In genomic region chr16:75464130-75464918, GRCh38 we compare ENCODE assay signal across 1 cellular context.
A peak's percentile ranks its signal among the peaks of the same experiment; 100 is the strongest.
TF ChIP-seq lines count a peak whose summit lies in the region.

Gene TMEM170A (minus strand): TSS chr16:75464689. CDS start chr16:75464600, 89 bp downstream.

TF ChIP-seq in K562, 482 proteins besides CTCF, POLR2A, EP300 and RAD21 (continued from another document and continues in another):
- TF ChIP-seq ZNF436 (CRISPR knock-in tag; IDR thresholded peaks at IDR 0.05) (no peak), CHD4 (IDR thresholded peaks at IDR 0.05; ENCODE audit: insufficient read depth, insufficient replicate concordance, low read depth, low read length, poor library complexity, severe bottlenecking) (no peak), ZNF354B (CRISPR knock-in tag; IDR thresholded peaks at IDR 0.05) (no peak), HDAC6 (IDR thresholded peaks at IDR 0.05; ENCODE audit: low read depth, low read length) (no peak), BRD9 (IDR thresholded peaks at IDR 0.05; ENCODE audit: low read depth, partially characterized antibody) (no peak), E2F3 (CRISPR knock-in tag; IDR thresholded peaks at IDR 0.05) (0 out of 2 replicates have a peak, but pooled peaks have one; percentile 10), HDGF (IDR thresholded peaks at IDR 0.05) (no peak), ZNF165 (CRISPR knock-in tag; IDR thresholded peaks at IDR 0.05; ENCODE audit: borderline replicate concordance) (no peak), RFX5 (IDR thresholded peaks at IDR 0.05; ENCODE audit: low read depth, low read length) (no peak), BRF2 (IDR thresholded peaks at IDR 0.05; ENCODE audit: borderline replicate concordance, insufficient read depth, insufficient read length) (no peak), ZBTB5 (IDR thresholded peaks at IDR 0.05) (no peak), HDAC1 (IDR thresholded peaks at IDR 0.05) (0 out of 4 replicates have a peak, but pooled peaks of 1 of the 2 experiments have one; percentile 55), NCOA2 (IDR thresholded peaks at IDR 0.05; ENCODE audit: partially characterized antibody in 2 of 2) (no peak), FOXM1 (IDR thresholded peaks at IDR 0.05; ENCODE audit: low read depth) (no peak), FOXM1 (CRISPR knock-in tag; IDR thresholded peaks at IDR 0.05; ENCODE audit: low read depth) (peak; percentile 42; the same call in 1 of the 2 replicates), RNF2 (IDR thresholded peaks at IDR 0.05) (peak; percentile 64; the same call in 1 of the 2 replicates), ESRRA (IDR thresholded peaks at IDR 0.05; ENCODE audit: borderline replicate concordance, low read depth) (peak; percentile 71; the same call in 1 of the 2 replicates), CBX1 (IDR thresholded peaks at IDR 0.05; ENCODE audit: low read depth) (peak; percentile 57), MCM5 (IDR thresholded peaks at IDR 0.05; ENCODE audit: low read depth) (no peak), SETDB1 (IDR thresholded peaks at IDR 0.05; ENCODE audit: low read length) (no peak), ZNF253 (CRISPR knock-in tag; conservative IDR thresholded peaks at IDR 0.05) (no peak), AFF1 (IDR thresholded peaks at IDR 0.05; ENCODE audit: low read depth in 1 of 2, partially characterized antibody in 2 of 2) (no peak), NR0B1 (IDR thresholded peaks at IDR 0.05; ENCODE audit: partially characterized antibody) (no peak), STAG1 (CRISPR knock-in tag; IDR thresholded peaks at IDR 0.05; ENCODE audit: borderline replicate concordance) (peak; percentile 62; the same call in 1 of the 2 replicates), TAF9B (IDR thresholded peaks at IDR 0.05; ENCODE audit: partially characterized antibody) (no peak), ARHGAP35 (IDR thresholded peaks at IDR 0.05; ENCODE audit: partially characterized antibody) (no peak), CAMTA2 (CRISPR knock-in tag; conservative IDR thresholded peaks at IDR 0.05) (no peak), ZBTB34 (CRISPR knock-in tag; IDR thresholded peaks at IDR 0.05) (no peak), ZNF12 (CRISPR knock-in tag; IDR thresholded peaks at IDR 0.05) (no peak), DNMT1 (IDR thresholded peaks at IDR 0.05) (no peak), NFE2 (IDR thresholded peaks at IDR 0.05; ENCODE audit: low read depth) (no peak; the same call in 1 of the 2 replicates), MNT (conservative IDR thresholded peaks at IDR 0.05) (peak; percentile 76 to 85; a peak in 3 of 4 replicates), ZMIZ1 (IDR thresholded peaks at IDR 0.05; ENCODE audit: low read depth in 2 of 2, low read length in 2 of 2) (no peak), MYC (IDR thresholded peaks at IDR 0.05; ENCODE audit: low read depth, low read length) (peak; percentile 86), MYC (CRISPR knock-in tag; IDR thresholded peaks at IDR 0.05; ENCODE audit: borderline replicate concordance, low read depth) (0 out of 2 replicates have a peak, but pooled peaks have one; percentile 68)
- TF ChIP-seq, protein P1, sequence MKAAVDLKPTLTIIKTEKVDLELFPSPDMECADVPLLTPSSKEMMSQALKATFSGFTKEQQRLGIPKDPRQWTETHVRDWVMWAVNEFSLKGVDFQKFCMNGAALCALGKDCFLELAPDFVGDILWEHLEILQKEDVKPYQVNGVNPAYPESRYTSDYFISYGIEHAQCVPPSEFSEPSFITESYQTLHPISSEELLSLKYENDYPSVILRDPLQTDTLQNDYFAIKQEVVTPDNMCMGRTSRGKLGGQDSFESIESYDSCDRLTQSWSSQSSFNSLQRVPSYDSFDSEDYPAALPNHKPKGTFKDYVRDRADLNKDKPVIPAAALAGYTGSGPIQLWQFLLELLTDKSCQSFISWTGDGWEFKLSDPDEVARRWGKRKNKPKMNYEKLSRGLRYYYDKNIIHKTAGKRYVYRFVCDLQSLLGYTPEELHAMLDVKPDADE (conservative IDR thresholded peaks at IDR 0.05; ENCODE audit: control insufficient read depth, low read depth, low read length), result peak; percentile 51; the same call in 1 of the 2 replicates
- TF ChIP-seq, protein P2, sequence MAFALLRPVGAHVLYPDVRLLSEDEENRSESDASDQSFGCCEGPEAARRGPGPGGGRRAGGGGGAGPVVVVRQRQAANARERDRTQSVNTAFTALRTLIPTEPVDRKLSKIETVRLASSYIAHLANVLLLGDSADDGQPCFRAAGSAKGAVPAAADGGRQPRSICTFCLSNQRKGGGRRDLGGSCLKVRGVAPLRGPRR (CRISPR knock-in tag; IDR thresholded peaks at IDR 0.05), result no peak
- TF ChIP-seq, protein P3, sequence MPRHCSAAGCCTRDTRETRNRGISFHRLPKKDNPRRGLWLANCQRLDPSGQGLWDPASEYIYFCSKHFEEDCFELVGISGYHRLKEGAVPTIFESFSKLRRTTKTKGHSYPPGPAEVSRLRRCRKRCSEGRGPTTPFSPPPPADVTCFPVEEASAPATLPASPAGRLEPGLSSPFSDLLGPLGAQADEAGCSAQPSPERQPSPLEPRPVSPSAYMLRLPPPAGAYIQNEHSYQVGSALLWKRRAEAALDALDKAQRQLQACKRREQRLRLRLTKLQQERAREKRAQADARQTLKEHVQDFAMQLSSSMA (CRISPR knock-in tag; IDR thresholded peaks at IDR 0.05), result peak; percentile 49; the same call in 1 of the 2 replicates
- TF ChIP-seq, protein P4, sequence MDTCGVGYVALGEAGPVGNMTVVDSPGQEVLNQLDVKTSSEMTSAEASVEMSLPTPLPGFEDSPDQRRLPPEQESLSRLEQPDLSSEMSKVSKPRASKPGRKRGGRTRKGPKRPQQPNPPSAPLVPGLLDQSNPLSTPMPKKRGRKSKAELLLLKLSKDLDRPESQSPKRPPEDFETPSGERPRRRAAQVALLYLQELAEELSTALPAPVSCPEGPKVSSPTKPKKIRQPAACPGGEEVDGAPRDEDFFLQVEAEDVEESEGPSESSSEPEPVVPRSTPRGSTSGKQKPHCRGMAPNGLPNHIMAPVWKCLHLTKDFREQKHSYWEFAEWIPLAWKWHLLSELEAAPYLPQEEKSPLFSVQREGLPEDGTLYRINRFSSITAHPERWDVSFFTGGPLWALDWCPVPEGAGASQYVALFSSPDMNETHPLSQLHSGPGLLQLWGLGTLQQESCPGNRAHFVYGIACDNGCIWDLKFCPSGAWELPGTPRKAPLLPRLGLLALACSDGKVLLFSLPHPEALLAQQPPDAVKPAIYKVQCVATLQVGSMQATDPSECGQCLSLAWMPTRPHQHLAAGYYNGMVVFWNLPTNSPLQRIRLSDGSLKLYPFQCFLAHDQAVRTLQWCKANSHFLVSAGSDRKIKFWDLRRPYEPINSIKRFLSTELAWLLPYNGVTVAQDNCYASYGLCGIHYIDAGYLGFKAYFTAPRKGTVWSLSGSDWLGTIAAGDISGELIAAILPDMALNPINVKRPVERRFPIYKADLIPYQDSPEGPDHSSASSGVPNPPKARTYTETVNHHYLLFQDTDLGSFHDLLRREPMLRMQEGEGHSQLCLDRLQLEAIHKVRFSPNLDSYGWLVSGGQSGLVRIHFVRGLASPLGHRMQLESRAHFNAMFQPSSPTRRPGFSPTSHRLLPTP (IDR thresholded peaks at IDR 0.05; ENCODE audit: borderline replicate concordance, extremely low read depth, insufficient read length), result no peak
